ENCODE assay signal across 1 cellular context in the genomic region with DNA sequence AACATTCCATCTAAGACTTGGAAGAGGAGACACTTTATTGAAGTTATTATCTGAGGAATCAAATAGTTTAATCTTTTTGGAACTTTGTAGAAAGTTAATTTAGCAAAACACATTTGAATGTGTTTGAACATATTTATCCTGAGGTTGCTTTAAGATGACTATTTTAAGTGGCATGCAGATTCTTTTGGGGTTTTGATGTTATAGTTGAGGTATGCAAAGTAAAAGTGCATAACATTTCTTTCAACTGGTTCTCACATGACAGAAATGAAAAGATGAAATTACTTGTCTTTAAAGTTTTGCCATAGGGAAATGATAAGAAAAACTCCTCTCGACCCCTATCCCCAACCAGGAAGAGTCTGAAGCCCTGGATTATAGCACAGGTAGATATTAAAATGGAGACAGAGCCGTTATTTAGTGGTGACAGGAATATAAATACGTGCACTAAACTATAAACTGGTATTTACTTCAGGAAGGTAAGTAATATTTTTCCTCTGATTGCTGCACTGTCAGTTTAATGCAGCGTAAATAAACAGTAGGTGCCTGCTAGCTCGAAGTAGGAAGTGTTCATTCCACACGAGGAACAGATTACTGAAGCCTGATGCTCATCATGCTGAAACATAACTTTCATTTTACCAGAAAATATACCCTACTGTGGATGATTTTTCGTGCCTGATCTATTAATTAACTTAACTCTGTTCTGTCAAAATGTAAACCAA.
TF ChIP-seq lines count a peak whose summit lies in the region.

No MANE protein-coding gene starts in this region.

TF ChIP-seq in IMR-90, 13 proteins besides CTCF, POLR2A, EP300 and RAD21 (continued from another document):
- TF ChIP-seq, protein P1, sequence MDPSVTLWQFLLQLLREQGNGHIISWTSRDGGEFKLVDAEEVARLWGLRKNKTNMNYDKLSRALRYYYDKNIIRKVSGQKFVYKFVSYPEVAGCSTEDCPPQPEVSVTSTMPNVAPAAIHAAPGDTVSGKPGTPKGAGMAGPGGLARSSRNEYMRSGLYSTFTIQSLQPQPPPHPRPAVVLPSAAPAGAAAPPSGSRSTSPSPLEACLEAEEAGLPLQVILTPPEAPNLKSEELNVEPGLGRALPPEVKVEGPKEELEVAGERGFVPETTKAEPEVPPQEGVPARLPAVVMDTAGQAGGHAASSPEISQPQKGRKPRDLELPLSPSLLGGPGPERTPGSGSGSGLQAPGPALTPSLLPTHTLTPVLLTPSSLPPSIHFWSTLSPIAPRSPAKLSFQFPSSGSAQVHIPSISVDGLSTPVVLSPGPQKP (IDR thresholded peaks at IDR 0.05; ENCODE audit: borderline replicate concordance, low read depth, low read length): no peak
- TF ChIP-seq SMC3 (IDR thresholded peaks at IDR 0.05; ENCODE audit: low read depth, low read length) (no peak), FOS (IDR thresholded peaks at IDR 0.05; ENCODE audit: low read depth, low read length) (no peak)
